ENCODE assay signal across 12 cellular contexts in the genomic region with DNA sequence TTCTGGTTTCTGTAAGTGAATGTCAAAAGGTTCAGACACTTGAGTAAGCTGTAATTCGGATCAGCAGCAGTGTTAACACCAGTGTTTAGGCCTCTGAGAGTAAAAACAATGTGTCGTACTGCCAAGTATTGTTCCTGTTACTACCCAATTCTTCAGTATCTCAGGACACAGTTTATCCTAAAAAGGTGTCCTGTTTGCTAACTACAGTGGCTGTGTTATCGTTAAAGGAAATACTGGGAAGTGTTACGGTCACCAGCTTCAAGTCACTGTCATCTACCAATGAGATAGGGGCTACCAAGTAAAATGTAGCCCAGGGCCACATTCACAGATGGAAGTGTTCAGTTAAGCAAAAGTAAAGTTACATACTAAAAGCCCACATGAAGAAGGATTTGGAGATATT. TPM values are rescaled to one million over a fixed set of nuclear protein-coding genes. Genes with fewer than 3 reads are reported as not detected.
DNase-seq lines count a peak whose midpoint lies in the region; ATAC-seq and TF ChIP-seq lines count a peak whose summit lies in the region.
"Had no signal": no experiment of that assay in that cellular context is flagged by ENCODE, and none has a peak within 500 bp of the region (broad histone marks: within the 10 kb centered on the region; RNA-seq: fewer than 3 reads in every experiment).

No MANE protein-coding gene starts in this region.

- ATAC-seq in HG03159 (IDR thresholded peaks at IDR 0.05; ENCODE audit: unreplicated experiment), result no peak

- H3K9me3 ChIP-seq in adipocyte (ENCODE audit: control insufficient read depth, low read length) (no peaks in the 10 kb centered on the region), osteoblast (ENCODE audit: low read depth, low read length) (no peaks in the 10 kb centered on the region)

- H3K36me3 ChIP-seq in adipocyte (ENCODE audit: control insufficient read depth, insufficient read depth, low read length, severe bottlenecking), result peaks cover 22% of the 10 kb centered on the region
- H3K36me3 ChIP-seq in osteoblast (ENCODE audit: insufficient read depth, low read length), result peaks cover 34% of the 10 kb centered on the region

- peak overlapping the region; percentile 95 for H3K27ac ChIP-seq in osteoblast (ENCODE audit: low read depth, low read length)

- H3K4me3 ChIP-seq in adipocyte (ENCODE audit: low read length) (no peak overlapping the region), osteoblast (ENCODE audit: insufficient read depth, low read length) (no peak overlapping the region)

- peak overlapping the region; percentile 96 for H3K27ac Mint-ChIP-seq in activated T-cell treated with anti-CD3 and anti-CD28 coated beads, Interleukin-2, amount 50 U/mL, for 24 hours

- no peak overlapping the region for H2AFZ ChIP-seq in osteoblast (ENCODE audit: low read length)

- H3K27me3 ChIP-seq in adipocyte (replicated peaks; ENCODE audit: control insufficient read depth, insufficient read depth, low read length), result no peaks in the 10 kb centered on the region
- H3K27me3 ChIP-seq in osteoblast (ENCODE audit: insufficient read depth, low read length), result no peaks in the 10 kb centered on the region

- H3K4me1 ChIP-seq in adipocyte (ENCODE audit: control insufficient read depth, insufficient read depth, low read length) (peaks cover 13% of the 10 kb centered on the region), osteoblast (ENCODE audit: insufficient read depth, low read length) (peaks cover 30% of the 10 kb centered on the region)

- peaks cover 80% of the 10 kb centered on the region for H3K36me3 Mint-ChIP-seq in activated T-cell treated with anti-CD3 and anti-CD28 coated beads, Interleukin-2, amount 50 U/mL, for 24 hours (ENCODE audit: low read depth)

- no peak for DNase-seq in activated T-cell treated with anti-CD3 and anti-CD28 coated beads, Interleukin-2, amount 50 U/mL, for 24 hours
- DNase-seq in activated T-cell treated with anti-CD3 and anti-CD28 coated beads, Interleukin-2, amount 50 U/mL, for 1 hour, result no peak
- DNase-seq in OCI-M2 (lab: John Stamatoyannopoulos, UW; ENCODE audit: unreplicated experiment) (peak; percentile 8), adipocyte (ENCODE audit: low read depth) (no peak), osteoblast (ENCODE audit: insufficient read length, low spot score, missing footprints) (no peak), UCSD-AML1 (lab: John Stamatoyannopoulos, UW; ENCODE audit: unreplicated experiment) (no peak)
- DNase-seq in activated CD4-positive, CD25-positive, alpha-beta regulatory T cell treated with anti-CD3 and anti-CD28 coated beads, Interleukin-2, amount 50 U/mL, for 72 hours, result no peak
- DNase-seq: activated CD8-positive, alpha-beta memory T cell treated with anti-CD3 and anti-CD28 coated beads, Interleukin-2, amount 50 U/mL, for 4 hours; DMS153; foreskin fibroblast; islet precursor cell had no signal

- peaks cover 19% of the 10 kb centered on the region for H3K79me2 ChIP-seq in osteoblast (ENCODE audit: insufficient read depth, low read length)

- no peak for TF ChIP-seq CTCF in osteoblast (IDR thresholded peaks at IDR 0.05; ENCODE audit: extremely low read depth, low read depth, low read length)

- H3K9me3 Mint-ChIP-seq in activated T-cell treated with anti-CD3 and anti-CD28 coated beads, Interleukin-2, amount 50 U/mL, for 24 hours, result no peaks in the 10 kb centered on the region

- peak overlapping the region; percentile 95 for H3K9ac ChIP-seq in adipocyte (ENCODE audit: low read length)

- H3K27me3 Mint-ChIP-seq in activated T-cell treated with anti-CD3 and anti-CD28 coated beads, Interleukin-2, amount 50 U/mL, for 24 hours, result no peaks in the 10 kb centered on the region

- peaks cover 44% of the 10 kb centered on the region for H3K4me1 Mint-ChIP-seq in activated T-cell treated with anti-CD3 and anti-CD28 coated beads, Interleukin-2, amount 50 U/mL, for 24 hours (ENCODE audit: low read depth)

- no peak overlapping the region for H3K4me2 ChIP-seq in osteoblast (ENCODE audit: insufficient read depth, low read length)

- no peak overlapping the region for H3K4me3 Mint-ChIP-seq in activated T-cell treated with anti-CD3 and anti-CD28 coated beads, Interleukin-2, amount 50 U/mL, for 24 hours

- no peaks in the 10 kb centered on the region for H4K20me1 ChIP-seq in osteoblast (ENCODE audit: insufficient read depth, low read length)

RNA-seq across cellular contexts. Expression of a gene that starts 2.3 kb away (rescaled TPM):
- 25.0 and 28.9 TPM in 2 replicates for total RNA-seq in osteoblast

RNA-seq across cellular contexts. Expression of a gene that starts 35.2 kb away (rescaled TPM):
- total RNA-seq in osteoblast, result 9.4 and 10.3 TPM in 2 replicates

RNA-seq across cellular contexts. Expression of a gene that starts 44.4 kb away (rescaled TPM):
- 82.2 and 85.7 TPM in 2 replicates for total RNA-seq in osteoblast
